24 cellular contexts compared by ENCODE assay signal in the genomic region with DNA sequence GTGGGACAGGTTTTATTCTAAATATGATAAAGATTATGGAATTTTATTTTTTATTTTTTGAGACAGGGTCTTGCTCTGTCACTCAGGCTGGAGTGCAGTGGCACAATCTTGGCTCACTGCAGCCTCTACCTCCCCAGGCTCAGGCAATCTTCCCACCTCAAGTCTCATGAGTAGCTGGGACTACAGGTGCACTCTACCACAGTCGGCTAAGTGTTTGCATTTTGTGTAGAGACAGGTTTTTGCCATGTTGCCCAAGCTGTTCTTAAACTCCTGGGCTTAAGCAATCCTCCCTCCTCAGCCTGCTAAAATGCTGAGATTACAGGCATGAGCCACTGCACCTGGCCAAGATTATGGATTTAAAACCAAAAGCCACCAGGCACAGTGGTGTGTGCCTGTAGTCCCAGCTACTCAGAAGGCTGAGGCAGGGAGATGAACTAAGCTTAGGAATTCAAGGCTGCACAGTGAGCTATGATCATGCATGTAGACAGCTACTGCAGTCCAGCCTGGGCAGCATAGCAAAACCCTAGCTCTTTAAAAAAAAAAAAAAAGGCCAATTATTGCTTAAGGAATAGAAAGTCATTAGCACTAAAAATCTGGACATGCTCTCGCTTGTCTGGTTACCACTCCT. TPM values are rescaled to one million over a fixed set of nuclear protein-coding genes. Genes with fewer than 3 reads are reported as not detected.
DNase-seq lines count a peak whose midpoint lies in the region; ATAC-seq and TF ChIP-seq lines count a peak whose summit lies in the region.
"Had no signal": no experiment of that assay in that cellular context is flagged by ENCODE, and none has a peak within 500 bp of the region (broad histone marks: within the 10 kb centered on the region; RNA-seq: fewer than 3 reads in every experiment).

No MANE protein-coding gene starts in this region.

- H3K36me3 ChIP-seq in neural progenitor cell: no peaks in the 10 kb centered on the region
- no peaks in the 10 kb centered on the region for H3K36me3 ChIP-seq in WERI-Rb-1
- H3K36me3 ChIP-seq: BE2C; BLaER1 treated with 17β-estradiol and CSF1 and Interleukin-3, amounts not matched to agents 10 nM and 100 nM; HAP-1 had no signal

- H3K27me3 ChIP-seq in neural progenitor cell (no peaks in the 10 kb centered on the region), WERI-Rb-1 (ENCODE audit: insufficient read depth, low read depth, severe bottlenecking) (peaks cover 46% of the 10 kb centered on the region)
- H3K27me3 ChIP-seq: BE2C; BLaER1 treated with 17β-estradiol and CSF1 and Interleukin-3, amounts not matched to agents 10 nM and 100 nM had no signal

- no peak for ATAC-seq in HG03378 (IDR thresholded peaks at IDR 0.05; ENCODE audit: unreplicated experiment)
- ATAC-seq: GM12878 had no signal

- no peak overlapping the region for H3K9ac ChIP-seq in neural progenitor cell
- H3K9ac ChIP-seq: BLaER1 treated with 17β-estradiol and CSF1 and Interleukin-3, amounts not matched to agents 10 nM and 100 nM had no signal

- H3K27me3 Mint-ChIP-seq in neural progenitor cell (ENCODE audit: insufficient read depth, low read depth): peaks cover 18% of the 10 kb centered on the region

- H3K27ac Mint-ChIP-seq in neural progenitor cell: no peak overlapping the region
- H3K27ac Mint-ChIP-seq: CD14-positive monocyte; CD4-positive, alpha-beta T cell; CD8-positive, alpha-beta memory T cell; HFFc6 had no signal

- TF ChIP-seq CTCF in epithelial cell of esophagus (IDR thresholded peaks at IDR 0.05; ENCODE audit: insufficient read depth, low read depth, low read length, missing control alignments): no peak
- no peak for TF ChIP-seq CTCF in neural progenitor cell (IDR thresholded peaks at IDR 0.05)
- TF ChIP-seq CTCF in WERI-Rb-1 (IDR thresholded peaks at IDR 0.05; ENCODE audit: low read depth, low read length): no peak

- H2AFZ ChIP-seq in neural progenitor cell (replicated peaks): no peak overlapping the region

- no peaks in the 10 kb centered on the region for H4K20me1 ChIP-seq in neural progenitor cell (ENCODE audit: low read depth)
- H4K20me1 ChIP-seq: BLaER1 treated with 17β-estradiol and CSF1 and Interleukin-3, amounts not matched to agents 10 nM and 100 nM had no signal

- H3K4me3 ChIP-seq in epithelial cell of esophagus (ENCODE audit: low read length): no peak overlapping the region
- no peak overlapping the region for H3K4me3 ChIP-seq in neural progenitor cell
- no peak overlapping the region for H3K4me3 ChIP-seq in WERI-Rb-1 (ENCODE audit: low read depth, low read length)
- H3K4me3 ChIP-seq: BLaER1 treated with 17β-estradiol and CSF1 and Interleukin-3, amounts not matched to agents 10 nM and 100 nM; GM12878; HAP-1 had no signal

- H3K4me1 ChIP-seq in neural progenitor cell: no peaks in the 10 kb centered on the region
- H3K4me1 ChIP-seq: BE2C; BLaER1 treated with 17β-estradiol and CSF1 and Interleukin-3, amounts not matched to agents 10 nM and 100 nM; HAP-1 had no signal

- no peak overlapping the region for H3K4me3 Mint-ChIP-seq in neural progenitor cell
- H3K4me3 Mint-ChIP-seq: CD4-positive, alpha-beta T cell; CD8-positive, alpha-beta memory T cell; HFFc6 had no signal

- peak; percentile 3 for DNase-seq in NCI-H82 (lab: John Stamatoyannopoulos, UW)
- DNase-seq in NCI-H82 treated with DMSO at 0.1 percent for 48 hours (lab: John Stamatoyannopoulos, UW; ENCODE audit: unreplicated experiment): no peak
- peak; percentile 26 for DNase-seq in epithelial cell of esophagus (ENCODE audit: low read depth)
- DNase-seq in mesenteric fat pad (ENCODE audit: low spot score): peak; percentile 5
- no peak for DNase-seq in neural progenitor cell (ENCODE audit: low spot score)
- DNase-seq in central memory CD4-positive, alpha-beta T cell: no peak
- DNase-seq in WERI-Rb-1: no peak
- DNase-seq: ACHN; AML-193; BE2C; CD4-positive, alpha-beta T cell; CD8-positive, alpha-beta memory T cell; DMS 273 treated with DMSO at 0.1 percent for 48 hours; DMS79; EL; GDM1; GOT3; HFFc6 had no signal

- H3K27ac ChIP-seq in neural progenitor cell (no peak overlapping the region), WERI-Rb-1 (no peak overlapping the region)
- H3K27ac ChIP-seq: 22Rv1; BLaER1 treated with 17β-estradiol and CSF1 and Interleukin-3, amounts not matched to agents 10 nM and 100 nM had no signal

- H3K4me1 Mint-ChIP-seq in neural progenitor cell: peaks cover 12% of the 10 kb centered on the region
- H3K4me1 Mint-ChIP-seq: CD14-positive monocyte; CD8-positive, alpha-beta memory T cell had no signal

- no peak overlapping the region for H3K4me2 ChIP-seq in neural progenitor cell
- H3K4me2 ChIP-seq: BLaER1 treated with 17β-estradiol and CSF1 and Interleukin-3, amounts not matched to agents 10 nM and 100 nM had no signal

- H3K36me3 Mint-ChIP-seq in neural progenitor cell: no peaks in the 10 kb centered on the region
- H3K36me3 Mint-ChIP-seq: CD14-positive monocyte; CD8-positive, alpha-beta memory T cell had no signal

- H3F3A ChIP-seq in neural progenitor cell (ENCODE audit: low read depth): no peaks in the 10 kb centered on the region

- no peaks in the 10 kb centered on the region for H3K9me3 Mint-ChIP-seq in neural progenitor cell
- H3K9me3 Mint-ChIP-seq: CD4-positive, alpha-beta T cell; CD8-positive, alpha-beta memory T cell; HFFc6 had no signal

- H3K79me2 ChIP-seq in neural progenitor cell (ENCODE audit: low read depth): no peaks in the 10 kb centered on the region

- H3K9me3 ChIP-seq in neural progenitor cell (ENCODE audit: low read depth): no peaks in the 10 kb centered on the region
- peaks cover 3% of the 10 kb centered on the region for H3K9me3 ChIP-seq in WERI-Rb-1 (ENCODE audit: severe bottlenecking)
- H3K9me3 ChIP-seq: BE2C; BLaER1 treated with 17β-estradiol and CSF1 and Interleukin-3, amounts not matched to agents 10 nM and 100 nM; HAP-1 had no signal

RNA-seq across cellular contexts. Expression of a gene that starts 20.2 kb away (rescaled TPM):
- 788 TPM for total RNA-seq in mesenteric fat pad
- 85.0 and 94.0 TPM in 2 replicates for total RNA-seq in neural progenitor cell (ENCODE audit: low replicate concordance)

RNA-seq across cellular contexts. Expression of a gene that starts 54.4 kb away (rescaled TPM):
- total RNA-seq in mesenteric fat pad (19.2 TPM), neural progenitor cell (ENCODE audit: low replicate concordance) (11.9 and 21.6 TPM in 2 replicates)

Comparison
In these comparisons a context has a peak if more than half of its experiments do, and no peak if none do; other contexts are left out.
1. DNase-seq: peak in NCI-H82 (single experiment), epithelial cell of esophagus (single experiment) and mesenteric fat pad (single experiment); none in NCI-H82 treated with DMSO at 0.1 percent for 48 hours (single experiment), neural progenitor cell (single experiment), central memory CD4-positive, alpha-beta T cell (single experiment) and WERI-Rb-1 (single experiment).